ENCODE assay signal across 8 cellular contexts in genomic region chr14:92352158-92352985, GRCh38. TPM values are rescaled to one million over a fixed set of nuclear protein-coding genes. Genes with fewer than 3 reads are reported as not detected.
DNase-seq lines count a peak whose midpoint lies in the region; ATAC-seq and TF ChIP-seq lines count a peak whose summit lies in the region.

No MANE protein-coding gene starts in this region.

- no peak for ATAC-seq in effector memory CD8-positive, alpha-beta T cell (replicated peaks)
- no peak for ATAC-seq in stimulated activated naive B cell treated with anti-CD40 and anti-IgM and Interleukin-4, amounts not matched to agents 10 μg/mL and 1 μg/mL and 100 μg/mL, for 72 hours (replicated peaks)

- intact Hi-C loops in Calu3 (cut with micrococcal nuclease; ENCODE audit: unreplicated experiment) (no loop called here), stomach (cut with DNase I; ENCODE audit: low total_unique reads) (no loop called here)

- CTCF ChIA-PET in Calu3 (lab: Charles Lee), result no interaction called here

- H3K4me1 Mint-ChIP-seq in Calu3 (ENCODE audit: low read depth, unreplicated experiment), result no peaks in the 10 kb centered on the region
- H3K4me1 Mint-ChIP-seq in HFFc6 (ENCODE audit: low read depth), result no peaks in the 10 kb centered on the region
- peaks cover 0 to 8% of the 10 kb centered on the region in 2 donors for H3K4me1 Mint-ChIP-seq in effector memory CD8-positive, alpha-beta T cell (ENCODE audit: low read depth in 2 of 2)
- H3K4me1 Mint-ChIP-seq in stimulated activated naive B cell treated with anti-CD40 and anti-IgM and Interleukin-4, amounts not matched to agents 10 μg/mL and 1 μg/mL and 100 μg/mL, for 72 hours, result no peaks in the 10 kb centered on the region

- H3K9me3 ChIP-seq in stomach, result no peaks in the 10 kb centered on the region

- H3K9me3 Mint-ChIP-seq in Calu3 (ENCODE audit: low read depth, unreplicated experiment) (no peaks in the 10 kb centered on the region), HFFc6 (no peaks in the 10 kb centered on the region)
- no peaks in the 10 kb centered on the region for H3K9me3 Mint-ChIP-seq in effector memory CD8-positive, alpha-beta T cell
- no peaks in the 10 kb centered on the region for H3K9me3 Mint-ChIP-seq in stimulated activated naive B cell treated with anti-CD40 and anti-IgM and Interleukin-4, amounts not matched to agents 10 μg/mL and 1 μg/mL and 100 μg/mL, for 72 hours

- DNase-seq in Calu3, result no peak
- DNase-seq in HFFc6, result no peak
- DNase-seq in UCSD-AML1 (lab: John Stamatoyannopoulos, UW; ENCODE audit: unreplicated experiment), result peak; percentile 27
- peak; percentile 70 for DNase-seq in iPS-NIHi7 (ENCODE audit: extremely low spot score)
- DNase-seq in mesenteric fat pad (ENCODE audit: low spot score), result no peak
- DNase-seq in effector memory CD8-positive, alpha-beta T cell, result no peak
- no peak for DNase-seq in stomach
- no peak for DNase-seq in stimulated activated naive B cell treated with anti-CD40 and anti-IgM and Interleukin-4, amounts not matched to agents 10 μg/mL and 1 μg/mL and 100 μg/mL, for 72 hours

- no TSS peak for BruUV-seq in Calu3 (replicated peaks; lab: Mats Ljungman, UMichigan)

- H3K4me3 Mint-ChIP-seq in Calu3 (ENCODE audit: low read depth, unreplicated experiment) (no peak overlapping the region), HFFc6 (no peak overlapping the region)
- H3K4me3 Mint-ChIP-seq in effector memory CD8-positive, alpha-beta T cell, result no peak overlapping the region
- H3K4me3 Mint-ChIP-seq in stimulated activated naive B cell treated with anti-CD40 and anti-IgM and Interleukin-4, amounts not matched to agents 10 μg/mL and 1 μg/mL and 100 μg/mL, for 72 hours, result no peak overlapping the region

- H3K36me3 ChIP-seq in stomach, result no peaks in the 10 kb centered on the region

- TF ChIP-seq EP300 in stomach (IDR thresholded peaks at IDR 0.05), result no peak

- H3K27ac ChIP-seq in stomach, result no peak overlapping the region

- 47 to 50% (median 48%) methylated on average over 9 of the region's 9 CpGs for WGBS in stomach, 5 donors

- TF ChIP-seq POLR2A in stomach (IDR thresholded peaks at IDR 0.05), result no peak

- H3K4me1 ChIP-seq in stomach, result no peaks in the 10 kb centered on the region

- H3K36me3 Mint-ChIP-seq in Calu3 (ENCODE audit: insufficient read depth, unreplicated experiment), result no peaks in the 10 kb centered on the region
- H3K36me3 Mint-ChIP-seq in HFFc6 (ENCODE audit: low read depth), result no peaks in the 10 kb centered on the region
- H3K36me3 Mint-ChIP-seq in effector memory CD8-positive, alpha-beta T cell (ENCODE audit: insufficient read depth), result peaks cover 2% of the 10 kb centered on the region
- H3K36me3 Mint-ChIP-seq in stimulated activated naive B cell treated with anti-CD40 and anti-IgM and Interleukin-4, amounts not matched to agents 10 μg/mL and 1 μg/mL and 100 μg/mL, for 72 hours, result no peaks in the 10 kb centered on the region

- H3K27me3 Mint-ChIP-seq in Calu3 (ENCODE audit: unreplicated experiment), result peaks cover 99% of the 10 kb centered on the region
- H3K27me3 Mint-ChIP-seq in HFFc6 (ENCODE audit: insufficient read depth), result peaks cover 8% of the 10 kb centered on the region
- H3K27me3 Mint-ChIP-seq in effector memory CD8-positive, alpha-beta T cell, result peaks cover 6 to 8% of the 10 kb centered on the region in 2 donors
- H3K27me3 Mint-ChIP-seq in stimulated activated naive B cell treated with anti-CD40 and anti-IgM and Interleukin-4, amounts not matched to agents 10 μg/mL and 1 μg/mL and 100 μg/mL, for 72 hours, result peaks cover 20 to 32% of the 10 kb centered on the region in 2 donors

- TF ChIP-seq CTCF in Calu3 (IDR thresholded peaks at IDR 0.05; ENCODE audit: unreplicated experiment) (peak; percentile 12), HFFc6 (IDR thresholded peaks at IDR 0.05) (peak; percentile 72), stomach (IDR thresholded peaks at IDR 0.05) (no peak)

- no peak overlapping the region for H3K4me3 ChIP-seq in stomach

- H3K27ac Mint-ChIP-seq in Calu3 (ENCODE audit: unreplicated experiment) (no peak overlapping the region), HFFc6 (no peak overlapping the region)
- H3K27ac Mint-ChIP-seq in effector memory CD8-positive, alpha-beta T cell, result no peak overlapping the region
- no peak overlapping the region for H3K27ac Mint-ChIP-seq in stimulated activated naive B cell treated with anti-CD40 and anti-IgM and Interleukin-4, amounts not matched to agents 10 μg/mL and 1 μg/mL and 100 μg/mL, for 72 hours

- H3K27me3 ChIP-seq in stomach, result peaks cover 0 to 52% (median 6%) of the 10 kb centered on the region in 3 donors

RNA-seq across cellular contexts. Expression of gene SLC24A4, which starts 29.4 kb away (rescaled TPM):
- total RNA-seq in Calu3 (2022), result not detected in 2 replicates
- total RNA-seq in HFFc6 (2021; fragmentation: NEBNext Ultra II Directional; extraction: Animal tissue kit (Norgen Biotek cat#: 25700)), result not detected
- 0.77 TPM for total RNA-seq in mesenteric fat pad
- total RNA-seq in stomach, result under 1 TPM in 2 of 5 donors, not detected in 3; 0.45 to 0.92 TPM
- under 1 TPM in 2 of 3 donors, not detected in 1; 0.08 to 0.31 TPM for polyA plus RNA-seq in stomach

Comparison
In these comparisons a context has a peak if more than half of its experiments do, and no peak if none do; other contexts are left out.
1. DNase-seq: peak in UCSD-AML1 (single experiment) and iPS-NIHi7 (single experiment); none in Calu3 (single experiment), HFFc6 (single experiment), mesenteric fat pad (single experiment), effector memory CD8-positive, alpha-beta T cell (0 of 3), stomach (single experiment) and stimulated activated naive B cell treated with anti-CD40 and anti-IgM and Interleukin-4, amounts not matched to agents 10 μg/mL and 1 μg/mL and 100 μg/mL, for 72 hours (single experiment).
2. CTCF ChIP-seq: peak in Calu3 (single experiment) and HFFc6 (single experiment); none in stomach (0 of 7).